In genomic region chr2:79750321-79750720, GRCh38 we compare ENCODE assay signal across 20 cellular contexts.
A peak's percentile ranks its signal among the peaks of the same experiment; 100 is the strongest.
DNase-seq lines count a peak whose midpoint lies in the region; ATAC-seq, FAIRE-seq and TF ChIP-seq lines count a peak whose summit lies in the region.
"Had no signal": no experiment of that assay in that cellular context is flagged by ENCODE, and none has a peak within 500 bp of the region (broad histone marks: within the 10 kb centered on the region; RNA-seq: fewer than 3 reads in every experiment).

No MANE protein-coding gene starts in this region.

- WGBS in right cardiac atrium: 81% methylated on average over 6 of the region's 6 CpGs
- 19 to 58% (median 23%) methylated on average over 6 of the region's 6 CpGs for WGBS in small intestine, 3 donors

- H3K9me3 ChIP-seq in right cardiac atrium (ENCODE audit: control insufficient read depth, low read length) (no peaks in the 10 kb centered on the region), small intestine (ENCODE audit: control insufficient read depth, low read depth) (no peaks in the 10 kb centered on the region)
- H3K9me3 ChIP-seq: BLaER1 had no signal

- no peaks in the 10 kb centered on the region for H3K36me3 ChIP-seq in small intestine (ENCODE audit: control insufficient read depth in 2 of 2, insufficient read depth in 2 of 2, low read length in 2 of 2)
- H3K36me3 ChIP-seq: BLaER1 had no signal

- H3K4me1 ChIP-seq in right cardiac atrium (ENCODE audit: control insufficient read depth, insufficient read depth, low read length) (no peaks in the 10 kb centered on the region), small intestine (ENCODE audit: control insufficient read depth in 2 of 2, insufficient read depth in 1 of 2, low read depth in 1 of 2, low read length in 1 of 2) (no peaks in the 10 kb centered on the region)
- H3K4me1 ChIP-seq: BLaER1 had no signal

- no peak overlapping the region for H3K4me3 ChIP-seq in right cardiac atrium (ENCODE audit: low read length)
- H3K4me3 ChIP-seq in small intestine (ENCODE audit: low read depth in 1 of 2, low read length in 2 of 2): no peak overlapping the region
- H3K4me3 ChIP-seq: BLaER1, GM12878, GM23338 had no signal

- intact Hi-C loops in Right ventricle myocardium inferior (cut with DNase I): no loop called here
- intact Hi-C loops in right cardiac atrium (cut with DNase I): no loop called here
- intact Hi-C loops in left colon (cut with DNase I, micrococcal nuclease): no loop called here

- ATAC-seq in Right ventricle myocardium inferior (no peak), right cardiac atrium (no peak), left colon (peak; percentile 99), GM19467 (IDR thresholded peaks at IDR 0.05; ENCODE audit: unreplicated experiment) (no peak), GM18505 (IDR thresholded peaks at IDR 0.05; ENCODE audit: unreplicated experiment) (no peak)
- ATAC-seq: GM12878, GM23338 had no signal

- no peak for FAIRE-seq in small intestine (lab: Jason Lieb, UNC)
- FAIRE-seq: GM12878, H54 had no signal

- no peaks in the 10 kb centered on the region for H3K27me3 ChIP-seq in right cardiac atrium (ENCODE audit: control insufficient read depth, insufficient read depth)
- no peaks in the 10 kb centered on the region for H3K27me3 ChIP-seq in small intestine (ENCODE audit: control insufficient read depth in 2 of 2, insufficient read depth in 2 of 2, low read length in 2 of 2)
- H3K27me3 ChIP-seq: BLaER1 had no signal

- peak; percentile 44 for DNase-seq in Right ventricle myocardium inferior (ENCODE audit: missing footprints)
- DNase-seq in right cardiac atrium: no peak
- DNase-seq in left colon: peak; percentile 71 to 81
- DNase-seq in small intestine: peak; percentile 81
- no peak for DNase-seq in COLO829 (ENCODE audit: low spot score)
- DNase-seq: 8988T; CD4-positive, alpha-beta memory T cell; DMS 273 treated with DMSO at 0.1 percent for 48 hours; DMS53; DND-41; EL; HCEC 1CT; HFFc6 had no signal

- H3K27ac ChIP-seq in right cardiac atrium (ENCODE audit: low read length): no peak overlapping the region
- H3K27ac ChIP-seq in small intestine (ENCODE audit: low read depth in 1 of 2, low read length in 1 of 2): no peak overlapping the region
- H3K27ac ChIP-seq: BLaER1, HL-60 had no signal

- TF ChIP-seq POLR2A in GM18505 (IDR thresholded peaks at IDR 0.05; ENCODE audit: borderline replicate concordance, extremely low read depth, insufficient read depth, insufficient read length): no peak

Comparison
In these comparisons a context has a peak if more than half of its experiments do, and no peak if none do; other contexts are left out.
1. DNase-seq: peak in Right ventricle myocardium inferior (single experiment), left colon (2 of 2) and small intestine (single experiment); none in right cardiac atrium (0 of 3) and COLO829 (single experiment).